19 cellular contexts compared by ENCODE assay signal in genomic region chr13:97112451-97113152, GRCh38.
DNase-seq lines count a peak whose midpoint lies in the region; ATAC-seq and TF ChIP-seq lines count a peak whose summit lies in the region.
"Had no signal": no experiment of that assay in that cellular context is flagged by ENCODE, and none has a peak within 500 bp of the region (broad histone marks: within the 10 kb centered on the region; RNA-seq: fewer than 3 reads in every experiment).

No MANE protein-coding gene starts in this region.

- H3K36me3 ChIP-seq in Panc1 (ENCODE audit: control insufficient read depth, insufficient read depth, low read length) (no peaks in the 10 kb centered on the region), trophoblast cell (ENCODE audit: control insufficient read depth in 1 of 2, insufficient read depth in 2 of 2, low read length in 2 of 2) (no peaks in the 10 kb centered on the region)
- H3K36me3 ChIP-seq: MG63, ovary had no signal

- in situ Hi-C loops in Panc1 (cut with HindIII; ENCODE audit: low pct_unique_long_range_greater_than_20kb, low sequenced_read_pairs): no loop called here

- CTCF ChIA-PET in Panc1 (lab: Charles Lee): interaction anchor here (0.5 kb wide), 1 partner anchor 123 kb away, joined by 4 read pairs; no protein-coding TSS in a partner anchor

- H3K79me2 ChIP-seq in trophoblast cell (ENCODE audit: control insufficient read depth, insufficient read depth, low read length, poor library complexity): peaks cover 9% of the 10 kb centered on the region

- no peak overlapping the region for H4K8ac ChIP-seq in trophoblast cell (ENCODE audit: low read depth, low read length)

- TF ChIP-seq CTCF in Panc1 (IDR thresholded peaks at IDR 0.05) (no peak), choroid plexus epithelial cell (conservative IDR thresholded peaks at IDR 0.05; ENCODE audit: low read depth, low read length) (no peak), foreskin keratinocyte (conservative IDR thresholded peaks at IDR 0.05) (no peak)

- peak overlapping the region; percentile 82 for H4K91ac ChIP-seq in trophoblast cell (ENCODE audit: low read depth, low read length)

- H3K9ac ChIP-seq in trophoblast cell (ENCODE audit: low read length): no peak overlapping the region

- peak overlapping the region; percentile 8 for H3K18ac ChIP-seq in trophoblast cell (ENCODE audit: low read length)

- no peak overlapping the region for H3K4me2 ChIP-seq in trophoblast cell (ENCODE audit: low read length)

- H2BK120ac ChIP-seq in trophoblast cell (ENCODE audit: insufficient read depth, low read length, poor library complexity): peak overlapping the region; percentile 76

- peak overlapping the region; percentile 75 for H2BK12ac ChIP-seq in trophoblast cell (ENCODE audit: low read length)

- no peaks in the 10 kb centered on the region for H3K27me3 ChIP-seq in Panc1 (ENCODE audit: control insufficient read depth, insufficient read depth, low read length)
- no peaks in the 10 kb centered on the region for H3K27me3 ChIP-seq in trophoblast cell (ENCODE audit: insufficient read depth, low read length)
- H3K27me3 ChIP-seq in foreskin keratinocyte: no peaks in the 10 kb centered on the region
- H3K27me3 ChIP-seq: MG63, ovary had no signal

- no peak overlapping the region for H3K23ac ChIP-seq in trophoblast cell (ENCODE audit: low read length)

- peak overlapping the region; percentile 58 for H2BK5ac ChIP-seq in trophoblast cell (ENCODE audit: low read depth, low read length, poor library complexity)

- no peak for ATAC-seq in Panc1
- no peak for ATAC-seq in foreskin keratinocyte
- no peak for ATAC-seq in GM21528 (IDR thresholded peaks at IDR 0.05; ENCODE audit: low FRiP score, unreplicated experiment)
- ATAC-seq: esophagus mucosa, right cardiac atrium had no signal

- H3K27ac ChIP-seq in Panc1 (ENCODE audit: low read length) (peak overlapping the region; percentile 98), trophoblast cell (ENCODE audit: low read depth, low read length) (peak overlapping the region; percentile 63), foreskin keratinocyte (no peak overlapping the region)
- H3K27ac ChIP-seq: C4-2B had no signal

- H3K4me3 ChIP-seq in Panc1 (ENCODE audit: low read depth in 2 of 2, low read length in 2 of 2): 0 out of 4 replicates have a peak overlapping the region, but pooled peaks of 1 of the 2 experiments have one; percentile 6
- H3K4me3 ChIP-seq in choroid plexus epithelial cell (ENCODE audit: low read depth, low read length): no peak overlapping the region
- H3K4me3 ChIP-seq in trophoblast cell (ENCODE audit: low read depth, low read length): no peak overlapping the region
- H3K4me3 ChIP-seq: MG63, ovary had no signal

- intact Hi-C loops in Panc1 (cut with micrococcal nuclease; ENCODE audit: unreplicated experiment): loop anchor here (10.0 kb wide), 1 partner anchor 242 kb away; no protein-coding TSS in a partner anchor

- WGBS in trophoblast cell (ENCODE audit: extremely low coverage, insufficient coverage, insufficient read length): no CpG with 5 or more reads among the region's 12 CpGs

- peaks cover 45% of the 10 kb centered on the region for H3K79me1 ChIP-seq in trophoblast cell (ENCODE audit: low read length)

- POLR2A ChIA-PET in Panc1 (lab: Charles Lee): interaction anchor here (0.7 kb wide), 4 partner anchors 23 to 186 kb away, joined by 3 to 9 read pairs (median 6); no protein-coding TSS in a partner anchor

- peaks cover 85% of the 10 kb centered on the region for H3K4me1 ChIP-seq in Panc1 (ENCODE audit: control insufficient read depth, insufficient read depth, low read length)
- peaks cover 35 to 49% of the 10 kb centered on the region in 2 experiments for H3K4me1 ChIP-seq in trophoblast cell (ENCODE audit: control insufficient read depth in 1 of 2, insufficient read depth in 2 of 2, low read length in 2 of 2)
- H3K4me1 ChIP-seq in foreskin keratinocyte: no peaks in the 10 kb centered on the region

- no peak overlapping the region for H4K12ac ChIP-seq in trophoblast cell (ENCODE audit: low read depth, low read length)

- no peak for DNase-seq in Panc1 (ENCODE audit: low read depth, low spot score)
- DNase-seq in choroid plexus epithelial cell (ENCODE audit: low read depth): peak; percentile 76
- DNase-seq in kidney glomerular epithelial cell (lab: John Stamatoyannopoulos, UW): peak; percentile 32
- peak; percentile 42 to 61 for DNase-seq in trophoblast cell
- no peak for DNase-seq in NCI-H748 treated with DMSO at 0.1 percent for 48 hours (lab: John Stamatoyannopoulos, UW)
- DNase-seq in foreskin keratinocyte: no peak
- DNase-seq in activated effector memory CD4-positive, alpha-beta T cell treated with Interleukin-2 at 50 U/mL for 16 hours: no peak
- DNase-seq: activated CD4-positive, alpha-beta T cell treated with anti-CD3 and anti-CD28 coated beads, Interleukin-2, amount 10 ng/mL, durations not matched to agents 24 days and 14 days; effector CD4-positive, alpha-beta T cell; glutamatergic neuron; MG63; OCI-M1; right cardiac atrium; Right ventricle myocardium superior; T-helper 1 cell had no signal

- H3K14ac ChIP-seq in trophoblast cell (ENCODE audit: low read length): peak overlapping the region; percentile 48

- H3K9me3 ChIP-seq in Panc1 (ENCODE audit: control insufficient read depth, insufficient read depth, low read depth, low read length): no peaks in the 10 kb centered on the region
- no peaks in the 10 kb centered on the region for H3K9me3 ChIP-seq in trophoblast cell (ENCODE audit: insufficient read depth, low read depth, low read length)
- H3K9me3 ChIP-seq: MG63, ovary had no signal

- no peak overlapping the region for H3K4ac ChIP-seq in trophoblast cell (ENCODE audit: low read depth, low read length)

- no peak overlapping the region for H2AK5ac ChIP-seq in trophoblast cell (ENCODE audit: low read length)

- no TSS peak for BruUV-seq in Panc1 (replicated peaks; lab: Mats Ljungman, UMichigan)

- no peak overlapping the region for H2AFZ ChIP-seq in trophoblast cell (ENCODE audit: insufficient read depth, low read length, poor library complexity)

Comparison
In these comparisons a context has a peak if more than half of its experiments do, and no peak if none do; other contexts are left out.
1. DNase-seq: peak in choroid plexus epithelial cell (single experiment), kidney glomerular epithelial cell (single experiment) and trophoblast cell (2 of 2); none in Panc1 (single experiment), NCI-H748 treated with DMSO at 0.1 percent for 48 hours (single experiment), foreskin keratinocyte (0 of 2) and activated effector memory CD4-positive, alpha-beta T cell treated with Interleukin-2 at 50 U/mL for 16 hours (single experiment).